25 cellular contexts compared by ENCODE assay signal in the genomic region with DNA sequence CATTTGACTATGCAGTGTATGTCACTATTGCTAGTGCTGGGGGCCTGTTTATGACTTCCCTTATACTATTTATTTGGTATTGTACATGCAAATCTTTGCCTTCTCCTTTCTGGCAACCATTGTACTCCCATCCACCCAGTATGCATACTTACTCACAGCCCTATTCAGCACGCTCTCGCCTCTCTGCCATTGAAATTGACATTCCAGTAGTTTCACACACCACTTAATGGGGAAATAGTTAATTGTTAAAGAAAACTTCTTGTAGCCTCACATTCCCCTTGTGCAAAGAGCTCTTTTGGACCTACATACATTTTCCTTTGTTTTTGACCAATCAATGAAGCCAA. TPM values are rescaled to one million over a fixed set of nuclear protein-coding genes. Genes with fewer than 3 reads are reported as not detected.
"Had no signal": no experiment of that assay in that cellular context is flagged by ENCODE, and none has a peak within 500 bp of the region (broad histone marks: within the 10 kb centered on the region; RNA-seq: fewer than 3 reads in every experiment).

No MANE protein-coding gene starts in this region.

- H3K79me2 ChIP-seq: parathyroid adenoma had no signal

- H3K4me1 ChIP-seq: lower lobe of right lung, parathyroid adenoma, thyroid gland had no signal

- H3K9ac ChIP-seq: parathyroid adenoma had no signal

- H3K4me3 ChIP-seq: lower lobe of right lung, sigmoid colon, thyroid gland had no signal

- H3K9me3 ChIP-seq: lower lobe of right lung, neutrophil, sigmoid colon, thyroid gland had no signal

- FAIRE-seq: islet of Langerhans, TTC549 had no signal

- H3K27me3 ChIP-seq: neutrophil, sigmoid colon, thyroid gland had no signal

- H2AFZ ChIP-seq: parathyroid adenoma had no signal

- H3K27ac ChIP-seq: lower lobe of right lung, neutrophil, parathyroid adenoma, sigmoid colon, thyroid gland had no signal

- DNase-seq: activated T-cell treated with anti-CD3 and anti-CD28 coated beads for 4 hours; amniotic stem cell; effector CD4-positive, alpha-beta T cell; foreskin melanocyte; hippocampal formation; lower lobe of right lung; natural killer cell; sigmoid colon; stimulated activated CD4-positive, alpha-beta T cell treated with anti-CD3 and anti-CD28 coated beads, Interleukin-4, amount 100 ng/mL, for 4 hours; stimulated activated naive B cell treated with anti-CD40 and anti-IgM and Interleukin-4, amounts not matched to agents 10 μg/mL and 1 μg/mL and 100 μg/mL, for 72 hours had no signal

RNA-seq across cellular contexts. Expression of gene PTTG1IP2, which starts 56.3 kb away (rescaled TPM):
- total RNA-seq: activated CD4-positive, alpha-beta memory T cell treated with anti-CD3 and anti-CD28 coated beads for 36 hours; activated CD4-positive, alpha-beta T cell treated with anti-CD3 and anti-CD28 coated beads for 36 hours; activated naive CD8-positive, alpha-beta T cell treated with anti-CD3 and anti-CD28 coated beads for 36 hours; activated T-helper 1 cell treated with anti-CD3 and anti-CD28 coated beads, Interleukin-12 subunit alpha, Interleukin-12 subunit beta, Interleukin-2, Interleukin-4 antibody, amounts not matched to agents 30 ng/mL and 10 ng/mL and 1 ng/mL, durations not matched to agents 14 hours and 24 hours and 36 hours; cerebellum; fibroblast of lung; left colon; lower lobe of right lung; natural killer cell; sigmoid colon; subcutaneous adipose tissue; thyroid gland; ureter; WTC11 had no signal
- polyA plus RNA-seq: fibroblast of lung, sigmoid colon had no signal
